ENCODE assay signal across 8 cellular contexts in genomic region chr5:177496111-177497010, GRCh38. TPM values are rescaled to one million over a fixed set of nuclear protein-coding genes. Genes with fewer than 3 reads are reported as not detected.
DNase-seq lines count a peak whose midpoint lies in the region; ATAC-seq, FAIRE-seq and TF ChIP-seq lines count a peak whose summit lies in the region.

No MANE protein-coding gene starts in this region.

- FAIRE-seq in kidney (lab: Jason Lieb, UNC), result no peak

- H3K27me3 Mint-ChIP-seq in stimulated activated naive CD8-positive, alpha-beta T cell treated with anti-CD3 and anti-CD28 coated beads, Interleukin-15, amount 100 ng/mL, for 72 hours, result peaks cover 22% of the 10 kb centered on the region

- TF ChIP-seq CTCF in breast epithelium (IDR thresholded peaks at IDR 0.05) (peak in 2 of 3 donors; percentile 26 to 43), kidney (IDR thresholded peaks at IDR 0.05; ENCODE audit: borderline replicate concordance, extremely low read depth, insufficient read depth) (no peak)

- WGBS in GM23248 (ENCODE audit: low coverage in 1 of 2, low lambda C conversion rate in 2 of 2, missing lambda C conversion rate in 2 of 2), 2 experiments, result 5 to 12% methylated on average over 23 to 31 of the region's 31 CpGs

- H4K20me1 ChIP-seq in BLaER1 (peaks cover 58% of the 10 kb centered on the region), GM23248 (ENCODE audit: insufficient read depth) (no peaks in the 10 kb centered on the region)

- peak overlapping the region; percentile 79 to 86 for H3K4me3 Mint-ChIP-seq in stimulated activated naive CD8-positive, alpha-beta T cell treated with anti-CD3 and anti-CD28 coated beads, Interleukin-15, amount 100 ng/mL, for 72 hours

- H3K27ac Mint-ChIP-seq in stimulated activated naive CD8-positive, alpha-beta T cell treated with anti-CD3 and anti-CD28 coated beads, Interleukin-15, amount 100 ng/mL, for 72 hours, result peak overlapping the region in 1 of 2 donors; percentile 76

- peak overlapping the region; percentile 98 for H3K4me2 ChIP-seq in BLaER1
- H3K4me2 ChIP-seq in GM23248 (ENCODE audit: unreplicated experiment), result peak overlapping the region; percentile 96

- peaks cover 63% of the 10 kb centered on the region for H3K4me1 Mint-ChIP-seq in stimulated activated naive CD8-positive, alpha-beta T cell treated with anti-CD3 and anti-CD28 coated beads, Interleukin-15, amount 100 ng/mL, for 72 hours

- DNase-seq in GM23248 (peak; percentile 96), NT2/D1 (ENCODE audit: low read depth, low spot score) (peak; percentile 85), breast epithelium (ENCODE audit: low spot score in 2 of 2) (peak in 1 of 2 donors; percentile 82), kidney (peak; percentile 96), activated gamma-delta T cell (lab: John Stamatoyannopoulos, UW) (no peak)
- DNase-seq in stimulated activated naive CD8-positive, alpha-beta T cell treated with anti-CD3 and anti-CD28 coated beads, Interleukin-15, amount 100 ng/mL, for 72 hours, result peak in 1 of 2 donors; percentile 40
- DNase-seq in stimulated activated CD4-positive, alpha-beta T cell treated with anti-CD3 and anti-CD28 coated beads, Interleukin-2, amount 100 ng/mL, for 24 hours, result no peak

- peaks cover 26% of the 10 kb centered on the region for H3F3A ChIP-seq in GM23248 (ENCODE audit: insufficient read depth)

- peak; percentile 21 for ATAC-seq in stimulated activated naive CD8-positive, alpha-beta T cell treated with anti-CD3 and anti-CD28 coated beads, Interleukin-15, amount 100 ng/mL, for 72 hours

- TF ChIP-seq POLR2A in breast epithelium (IDR thresholded peaks at IDR 0.05), result no peak

- intact Hi-C loops in breast epithelium (cut with DNase I; ENCODE audit: low total_unique reads) (no loop called here), kidney (cut with DNase I) (no loop called here)

- no peaks in the 10 kb centered on the region for H3K9me3 Mint-ChIP-seq in stimulated activated naive CD8-positive, alpha-beta T cell treated with anti-CD3 and anti-CD28 coated beads, Interleukin-15, amount 100 ng/mL, for 72 hours

- H3K27me3 ChIP-seq in BLaER1 (no peaks in the 10 kb centered on the region), GM23248 (replicated peaks; ENCODE audit: insufficient read depth) (no peaks in the 10 kb centered on the region), NT2/D1 (ENCODE audit: insufficient read depth, insufficient read length) (peaks cover 11% of the 10 kb centered on the region), breast epithelium (no peaks in the 10 kb centered on the region)

- peak overlapping the region; percentile 84 for H3K27ac ChIP-seq in BLaER1
- H3K27ac ChIP-seq in GM23248, result peak overlapping the region; percentile 83
- peak overlapping the region; percentile 85 to 94 for H3K27ac ChIP-seq in breast epithelium
- peak overlapping the region; percentile 86 to 91 for H3K27ac ChIP-seq in kidney (ENCODE audit: low read depth in 2 of 2, low read length in 2 of 2)

- peaks cover 86% of the 10 kb centered on the region for H3K4me1 ChIP-seq in BLaER1
- peaks cover 23% of the 10 kb centered on the region for H3K4me1 ChIP-seq in GM23248 (ENCODE audit: insufficient read depth)
- peaks cover 45% of the 10 kb centered on the region for H3K4me1 ChIP-seq in NT2/D1 (ENCODE audit: insufficient read depth, insufficient read length)
- H3K4me1 ChIP-seq in breast epithelium, result peaks cover 0 to 16% of the 10 kb centered on the region in 2 donors
- H3K4me1 ChIP-seq in kidney (ENCODE audit: control insufficient read depth in 1 of 2, insufficient read depth in 1 of 2, low read depth in 1 of 2, low read length in 2 of 2), result peaks cover 0 to 14% of the 10 kb centered on the region in 2 donors

- H3K4me3 ChIP-seq in BLaER1, result peak overlapping the region; percentile 85
- peak overlapping the region; percentile 86 for H3K4me3 ChIP-seq in GM23248
- H3K4me3 ChIP-seq in NT2/D1 (ENCODE audit: insufficient read length, low read depth), result peak overlapping the region; percentile 67
- H3K4me3 ChIP-seq in breast epithelium, result peak overlapping the region; percentile 67 to 75 (median 74)
- peak overlapping the region; percentile 19 to 49 for H3K4me3 ChIP-seq in kidney (ENCODE audit: low read length in 2 of 2)

- peaks cover 36% of the 10 kb centered on the region for H3K79me2 ChIP-seq in GM23248 (ENCODE audit: insufficient read depth)

- H3K9me2 ChIP-seq in GM23248 (ENCODE audit: insufficient read depth), result no peaks in the 10 kb centered on the region

- no peak overlapping the region for H2AFZ ChIP-seq in GM23248

- H3K9ac ChIP-seq in BLaER1 (peak overlapping the region; percentile 85), GM23248 (peak overlapping the region; percentile 87), NT2/D1 (ENCODE audit: insufficient read length, low read depth) (peak overlapping the region; percentile 98), kidney (ENCODE audit: low read length in 2 of 2) (peak overlapping the region in 1 of 2 donors; percentile 46)

- H3K9me3 ChIP-seq in BLaER1 (no peaks in the 10 kb centered on the region), GM23248 (ENCODE audit: low read depth) (no peaks in the 10 kb centered on the region), NT2/D1 (ENCODE audit: insufficient read depth, low read length) (no peaks in the 10 kb centered on the region), breast epithelium (no peaks in the 10 kb centered on the region), kidney (ENCODE audit: control insufficient read depth in 1 of 2, low read length in 2 of 2) (no peaks in the 10 kb centered on the region)

- H3K36me3 ChIP-seq in BLaER1 (peaks cover 24% of the 10 kb centered on the region), GM23248 (ENCODE audit: low read depth) (0 out of 2 replicates have a peak, but pooled peaks cover 8% of the 10 kb centered on the region), NT2/D1 (ENCODE audit: insufficient read depth, insufficient read length, low read length) (peaks cover 47% of the 10 kb centered on the region), breast epithelium (no peaks in the 10 kb centered on the region), kidney (ENCODE audit: control insufficient read depth in 1 of 2, insufficient read depth in 2 of 2, low read length in 2 of 2) (no peaks in the 10 kb centered on the region)

- in situ Hi-C loops in GM23248 (cut with MboI), result no loop called here

RNA-seq across cellular contexts. Expression of gene PDLIM7, which starts 1.0 kb away (rescaled TPM):
- total RNA-seq in GM23248 (2014; rRNA removed; shearing (Covaris generic)), result 320 and 357 TPM in 2 replicates
- polyA plus RNA-seq in GM23248 (2016; fragmentation: Nextera tagmentation; extraction: Ambion mirVana) (551 and 556 TPM in 2 replicates), kidney (ENCODE audit: insufficient read depth, low read depth, low replicate concordance) (46.4 TPM)
- total RNA-seq in breast epithelium (10 to 100 TPM; 17.1 to 61.9 (median 42.6) TPM), kidney (89.7 TPM)

RNA-seq across cellular contexts. Expression of gene DOK3, which starts 13.3 kb away (rescaled TPM):
- total RNA-seq in GM23248 (2014; rRNA removed; shearing (Covaris generic)), result 0.25 and 0.97 TPM in 2 replicates
- polyA plus RNA-seq in GM23248 (2016; fragmentation: Nextera tagmentation; extraction: Ambion mirVana) (0.76 and 0.80 TPM in 2 replicates), kidney (ENCODE audit: insufficient read depth, low read depth, low replicate concordance) (1.9 TPM)
- total RNA-seq in breast epithelium (1 to 10 TPM; 1.6 to 7.2 (median 6.6) TPM), kidney (18.6 TPM)

RNA-seq across cellular contexts. Expression of gene DDX41, which starts 20.4 kb away (rescaled TPM):
- 78.5 and 117 TPM in 2 replicates for total RNA-seq in GM23248 (2014; rRNA removed; shearing (Covaris generic))
- polyA plus RNA-seq in GM23248 (2016; fragmentation: Nextera tagmentation; extraction: Ambion mirVana) (63.0 and 67.9 TPM in 2 replicates), kidney (ENCODE audit: insufficient read depth, low read depth, low replicate concordance) (97.3 TPM)
- total RNA-seq in breast epithelium (100 to 1,000 TPM in 2 of 3 donors, 10 to 100 TPM in 1; 76.0 to 110 (median 103) TPM), kidney (86.7 TPM)

RNA-seq across cellular contexts. Expression of gene DBN1, which starts 22.9 kb away (rescaled TPM):
- 224 and 257 TPM in 2 replicates for total RNA-seq in GM23248 (2014; rRNA removed; shearing (Covaris generic))
- polyA plus RNA-seq in GM23248 (2016; fragmentation: Nextera tagmentation; extraction: Ambion mirVana) (160 and 163 TPM in 2 replicates), kidney (ENCODE audit: insufficient read depth, low read depth, low replicate concordance) (56.5 TPM)
- total RNA-seq in breast epithelium (10 to 100 TPM; 30.7 to 94.6 (median 61.3) TPM), kidney (64.2 TPM)

RNA-seq across cellular contexts. Expression of gene PRR7, which starts 49.7 kb away (rescaled TPM):
- total RNA-seq in GM23248 (2014; rRNA removed; shearing (Covaris generic)), result 23.9 and 24.8 TPM in 2 replicates
- 10.5 and 11.1 TPM in 2 replicates for polyA plus RNA-seq in GM23248 (2016; fragmentation: Nextera tagmentation; extraction: Ambion mirVana)
- total RNA-seq in breast epithelium, result 1 to 10 TPM in 2 of 3 donors, under 1 TPM in 1; 0.48 to 2.0 (median 1.3) TPM
- total RNA-seq in kidney, result 5.5 TPM
- 1.6 TPM for polyA plus RNA-seq in kidney (ENCODE audit: insufficient read depth, low read depth, low replicate concordance)

Comparison
In these comparisons a context has a peak if more than half of its experiments do, and no peak if none do; other contexts are left out.
1. H3K4me3 ChIP-seq: peak in every context shown above with its lines; median percentile 86 in GM23248; 85 in BLaER1; 74 in breast epithelium; 67 in NT2/D1; 34 in kidney.
2. DNase-seq: peak in GM23248 (single experiment), NT2/D1 (single experiment) and kidney (single experiment); none in stimulated activated CD4-positive, alpha-beta T cell treated with anti-CD3 and anti-CD28 coated beads, Interleukin-2, amount 100 ng/mL, for 24 hours (0 of 2) and activated gamma-delta T cell (single experiment).
3. Peak in every context shown above with its lines, with median percentiles within 50 percentile points of each other: H3K27ac ChIP-seq.